Comparison of ENCODE assay signal across 1 cellular context in genomic region chr19:41363753-41364545, GRCh38.
TF ChIP-seq lines count a peak whose summit lies in the region.

A gene with protein sequence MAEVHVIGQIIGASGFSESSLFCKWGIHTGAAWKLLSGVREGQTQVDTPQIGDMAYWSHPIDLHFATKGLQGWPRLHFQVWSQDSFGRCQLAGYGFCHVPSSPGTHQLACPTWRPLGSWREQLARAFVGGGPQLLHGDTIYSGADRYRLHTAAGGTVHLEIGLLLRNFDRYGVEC (minus strand): TSS chr19:41364149. CDS start chr19:41363519, 630 bp downstream.

TF ChIP-seq in HepG2, 621 proteins besides CTCF, POLR2A, EP300 and RAD21 (continued from another document and continues in another):
- TF ChIP-seq, protein P1, sequence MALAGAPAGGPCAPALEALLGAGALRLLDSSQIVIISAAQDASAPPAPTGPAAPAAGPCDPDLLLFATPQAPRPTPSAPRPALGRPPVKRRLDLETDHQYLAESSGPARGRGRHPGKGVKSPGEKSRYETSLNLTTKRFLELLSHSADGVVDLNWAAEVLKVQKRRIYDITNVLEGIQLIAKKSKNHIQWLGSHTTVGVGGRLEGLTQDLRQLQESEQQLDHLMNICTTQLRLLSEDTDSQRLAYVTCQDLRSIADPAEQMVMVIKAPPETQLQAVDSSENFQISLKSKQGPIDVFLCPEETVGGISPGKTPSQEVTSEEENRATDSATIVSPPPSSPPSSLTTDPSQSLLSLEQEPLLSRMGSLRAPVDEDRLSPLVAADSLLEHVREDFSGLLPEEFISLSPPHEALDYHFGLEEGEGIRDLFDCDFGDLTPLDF (CRISPR knock-in tag; IDR thresholded peaks at IDR 0.05): no peak
- no peak for TF ChIP-seq ATF7 (IDR thresholded peaks at IDR 0.05)
- TF ChIP-seq ATF7 (CRISPR knock-in tag; IDR thresholded peaks at IDR 0.05): no peak
- TF ChIP-seq AKAP8 (CRISPR knock-in tag; IDR thresholded peaks at IDR 0.05): peak; percentile 80; the same call in 1 of the 2 replicates
- TF ChIP-seq PPARG (CRISPR knock-in tag; conservative IDR thresholded peaks at IDR 0.05): no peak
- TF ChIP-seq, protein P2, sequence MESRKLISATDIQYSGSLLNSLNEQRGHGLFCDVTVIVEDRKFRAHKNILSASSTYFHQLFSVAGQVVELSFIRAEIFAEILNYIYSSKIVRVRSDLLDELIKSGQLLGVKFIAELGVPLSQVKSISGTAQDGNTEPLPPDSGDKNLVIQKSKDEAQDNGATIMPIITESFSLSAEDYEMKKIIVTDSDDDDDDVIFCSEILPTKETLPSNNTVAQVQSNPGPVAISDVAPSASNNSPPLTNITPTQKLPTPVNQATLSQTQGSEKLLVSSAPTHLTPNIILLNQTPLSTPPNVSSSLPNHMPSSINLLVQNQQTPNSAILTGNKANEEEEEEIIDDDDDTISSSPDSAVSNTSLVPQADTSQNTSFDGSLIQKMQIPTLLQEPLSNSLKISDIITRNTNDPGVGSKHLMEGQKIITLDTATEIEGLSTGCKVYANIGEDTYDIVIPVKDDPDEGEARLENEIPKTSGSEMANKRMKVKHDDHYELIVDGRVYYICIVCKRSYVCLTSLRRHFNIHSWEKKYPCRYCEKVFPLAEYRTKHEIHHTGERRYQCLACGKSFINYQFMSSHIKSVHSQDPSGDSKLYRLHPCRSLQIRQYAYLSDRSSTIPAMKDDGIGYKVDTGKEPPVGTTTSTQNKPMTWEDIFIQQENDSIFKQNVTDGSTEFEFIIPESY (CRISPR knock-in tag; IDR thresholded peaks at IDR 0.05): no peak
- TF ChIP-seq ZNF256 (CRISPR knock-in tag; conservative IDR thresholded peaks at IDR 0.05): no peak
- no peak for TF ChIP-seq ZNF780A (CRISPR knock-in tag; IDR thresholded peaks at IDR 0.05)
- TF ChIP-seq ZMYM4 (CRISPR knock-in tag; IDR thresholded peaks at IDR 0.05): 0 out of 2 replicates have a peak, but pooled peaks have one; percentile 48
- TF ChIP-seq ZNF772 (CRISPR knock-in tag; IDR thresholded peaks at IDR 0.05): 0 out of 2 replicates have a peak, but pooled peaks have one; percentile 12
- TF ChIP-seq ZNF619 (CRISPR knock-in tag; IDR thresholded peaks at IDR 0.05): peak; percentile 91; the same call in 1 of the 2 replicates
- TF ChIP-seq FOXM1 (CRISPR knock-in tag; IDR thresholded peaks at IDR 0.05): no peak
- no peak for TF ChIP-seq HNF1A (IDR thresholded peaks at IDR 0.05; ENCODE audit: low read depth)
- no peak for TF ChIP-seq HNF1A (CRISPR knock-in tag; IDR thresholded peaks at IDR 0.05; ENCODE audit: borderline replicate concordance)
- no peak for TF ChIP-seq JARID2 (CRISPR knock-in tag; IDR thresholded peaks at IDR 0.05; ENCODE audit: insufficient replicate concordance)
- TF ChIP-seq ETV5 (CRISPR knock-in tag; IDR thresholded peaks at IDR 0.05; ENCODE audit: borderline replicate concordance): no peak; the same call in 1 of the 2 replicates
- no peak for TF ChIP-seq FOSL1 (CRISPR knock-in tag; IDR thresholded peaks at IDR 0.05; ENCODE audit: borderline replicate concordance)
- TF ChIP-seq ZNF564 (CRISPR knock-in tag; IDR thresholded peaks at IDR 0.05): no peak
- no peak for TF ChIP-seq RARG (CRISPR knock-in tag; IDR thresholded peaks at IDR 0.05; ENCODE audit: low read depth)
- TF ChIP-seq MBNL3 (CRISPR knock-in tag; conservative IDR thresholded peaks at IDR 0.05): no peak
- no peak for TF ChIP-seq GATAD2A (CRISPR knock-in tag; IDR thresholded peaks at IDR 0.05)
- peak; percentile 76; the same call in 1 of the 2 replicates for TF ChIP-seq PHF8 (CRISPR knock-in tag; IDR thresholded peaks at IDR 0.05)
- no peak for TF ChIP-seq STAG1 (CRISPR knock-in tag; IDR thresholded peaks at IDR 0.05)
- TF ChIP-seq, protein P3, sequence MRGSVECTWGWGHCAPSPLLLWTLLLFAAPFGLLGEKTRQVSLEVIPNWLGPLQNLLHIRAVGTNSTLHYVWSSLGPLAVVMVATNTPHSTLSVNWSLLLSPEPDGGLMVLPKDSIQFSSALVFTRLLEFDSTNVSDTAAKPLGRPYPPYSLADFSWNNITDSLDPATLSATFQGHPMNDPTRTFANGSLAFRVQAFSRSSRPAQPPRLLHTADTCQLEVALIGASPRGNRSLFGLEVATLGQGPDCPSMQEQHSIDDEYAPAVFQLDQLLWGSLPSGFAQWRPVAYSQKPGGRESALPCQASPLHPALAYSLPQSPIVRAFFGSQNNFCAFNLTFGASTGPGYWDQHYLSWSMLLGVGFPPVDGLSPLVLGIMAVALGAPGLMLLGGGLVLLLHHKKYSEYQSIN (CRISPR knock-in tag; IDR thresholded peaks at IDR 0.05; ENCODE audit: borderline replicate concordance): no peak
- TF ChIP-seq RARA (CRISPR knock-in tag; IDR thresholded peaks at IDR 0.05): 0 out of 2 replicates have a peak, but pooled peaks have one; percentile 5
- TF ChIP-seq, protein P4, sequence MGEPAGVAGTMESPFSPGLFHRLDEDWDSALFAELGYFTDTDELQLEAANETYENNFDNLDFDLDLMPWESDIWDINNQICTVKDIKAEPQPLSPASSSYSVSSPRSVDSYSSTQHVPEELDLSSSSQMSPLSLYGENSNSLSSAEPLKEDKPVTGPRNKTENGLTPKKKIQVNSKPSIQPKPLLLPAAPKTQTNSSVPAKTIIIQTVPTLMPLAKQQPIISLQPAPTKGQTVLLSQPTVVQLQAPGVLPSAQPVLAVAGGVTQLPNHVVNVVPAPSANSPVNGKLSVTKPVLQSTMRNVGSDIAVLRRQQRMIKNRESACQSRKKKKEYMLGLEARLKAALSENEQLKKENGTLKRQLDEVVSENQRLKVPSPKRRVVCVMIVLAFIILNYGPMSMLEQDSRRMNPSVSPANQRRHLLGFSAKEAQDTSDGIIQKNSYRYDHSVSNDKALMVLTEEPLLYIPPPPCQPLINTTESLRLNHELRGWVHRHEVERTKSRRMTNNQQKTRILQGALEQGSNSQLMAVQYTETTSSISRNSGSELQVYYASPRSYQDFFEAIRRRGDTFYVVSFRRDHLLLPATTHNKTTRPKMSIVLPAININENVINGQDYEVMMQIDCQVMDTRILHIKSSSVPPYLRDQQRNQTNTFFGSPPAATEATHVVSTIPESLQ (CRISPR knock-in tag; conservative IDR thresholded peaks at IDR 0.05): peak; percentile 18; the same call in 1 of the 2 replicates
- peak; percentile 74; the same call in 1 of the 2 replicates for TF ChIP-seq MAZ (IDR thresholded peaks at IDR 0.05; ENCODE audit: borderline replicate concordance, low read depth, low read length)
- no peak for TF ChIP-seq MAZ (CRISPR knock-in tag; IDR thresholded peaks at IDR 0.05; ENCODE audit: low read depth)
- TF ChIP-seq SPEN (CRISPR knock-in tag; IDR thresholded peaks at IDR 0.05; ENCODE audit: low read depth): 0 out of 2 replicates have a peak, but pooled peaks have one; percentile 31
- TF ChIP-seq AHR (CRISPR knock-in tag; IDR thresholded peaks at IDR 0.05): no peak
- no peak for TF ChIP-seq CEBPB (IDR thresholded peaks at IDR 0.05; ENCODE audit: borderline replicate concordance, low read depth, low read length)
- no peak for TF ChIP-seq ZUFSP (CRISPR knock-in tag; IDR thresholded peaks at IDR 0.05; ENCODE audit: borderline replicate concordance)
- no peak for TF ChIP-seq MEIS1 (CRISPR knock-in tag; IDR thresholded peaks at IDR 0.05; ENCODE audit: borderline replicate concordance)
- TF ChIP-seq AGO1 (IDR thresholded peaks at IDR 0.05; ENCODE audit: low read depth, low read length, poor library complexity, severe bottlenecking): peak; percentile 78
- peak; percentile 84 for TF ChIP-seq CREB1 (IDR thresholded peaks at IDR 0.05)
- TF ChIP-seq CREB1 (CRISPR knock-in tag; IDR thresholded peaks at IDR 0.05): peak; percentile 87
- no peak for TF ChIP-seq NR3C1 (CRISPR knock-in tag; IDR thresholded peaks at IDR 0.05)
- TF ChIP-seq SNAPC4 (CRISPR knock-in tag; IDR thresholded peaks at IDR 0.05): 0 out of 2 replicates have a peak, but pooled peaks have one; percentile 41
- TF ChIP-seq DRAP1 (CRISPR knock-in tag; IDR thresholded peaks at IDR 0.05): peak; percentile 33
- no peak for TF ChIP-seq CC2D1A (CRISPR knock-in tag; IDR thresholded peaks at IDR 0.05)
- TF ChIP-seq ZNF660 (CRISPR knock-in tag; IDR thresholded peaks at IDR 0.05; ENCODE audit: borderline replicate concordance, low read depth): no peak
- TF ChIP-seq MZF1 (CRISPR knock-in tag; IDR thresholded peaks at IDR 0.05; ENCODE audit: borderline replicate concordance): no peak
- peak; percentile 45; the same call in 1 of the 2 replicates for TF ChIP-seq MYPOP (CRISPR knock-in tag; IDR thresholded peaks at IDR 0.05)
- no peak for TF ChIP-seq ZNF432 (CRISPR knock-in tag; IDR thresholded peaks at IDR 0.05; ENCODE audit: borderline replicate concordance)
- TF ChIP-seq ZNF101 (CRISPR knock-in tag; IDR thresholded peaks at IDR 0.05; ENCODE audit: borderline replicate concordance, low read depth): no peak
- no peak for TF ChIP-seq ZNF615 (CRISPR knock-in tag; IDR thresholded peaks at IDR 0.05; ENCODE audit: borderline replicate concordance)
- no peak for TF ChIP-seq ZNF382 (CRISPR knock-in tag; IDR thresholded peaks at IDR 0.05; ENCODE audit: borderline replicate concordance)
